Comparison of ENCODE assay signal across 8 cellular contexts in genomic region chr7:149147730-149148653, GRCh38. TPM values are rescaled to one million over a fixed set of nuclear protein-coding genes. Genes with fewer than 3 reads are reported as not detected.
DNase-seq lines count a peak whose midpoint lies in the region; ATAC-seq and TF ChIP-seq lines count a peak whose summit lies in the region.

No MANE protein-coding gene starts in this region.

- no peaks in the 10 kb centered on the region for H3K9me3 Mint-ChIP-seq in activated T-helper 17 cell treated with anti-CD3 and anti-CD28 coated beads, Interleukin-2, amount 50 U/mL, for 72 hours
- H3K9me3 Mint-ChIP-seq in naive thymus-derived CD4-positive, alpha-beta T cell: peaks cover 0 to 2% (median 0%) of the 10 kb centered on the region in 11 donors
- no peaks in the 10 kb centered on the region for H3K9me3 Mint-ChIP-seq in stimulated activated naive CD8-positive, alpha-beta T cell treated with anti-CD3 and anti-CD28 coated beads, Interleukin-15, amount 100 ng/mL, for 72 hours

- peaks cover 18% of the 10 kb centered on the region for H3K4me1 Mint-ChIP-seq in activated T-helper 17 cell treated with anti-CD3 and anti-CD28 coated beads, Interleukin-2, amount 50 U/mL, for 72 hours
- H3K4me1 Mint-ChIP-seq in naive thymus-derived CD4-positive, alpha-beta T cell: peaks cover 24 to 52% (median 39%) of the 10 kb centered on the region in 7 donors
- peaks cover 29% of the 10 kb centered on the region for H3K4me1 Mint-ChIP-seq in stimulated activated naive CD8-positive, alpha-beta T cell treated with anti-CD3 and anti-CD28 coated beads, Interleukin-15, amount 100 ng/mL, for 72 hours

- H3K27me3 Mint-ChIP-seq in activated T-helper 17 cell treated with anti-CD3 and anti-CD28 coated beads, Interleukin-2, amount 50 U/mL, for 72 hours: no peaks in the 10 kb centered on the region
- H3K27me3 Mint-ChIP-seq in naive thymus-derived CD4-positive, alpha-beta T cell: no peaks in the 10 kb centered on the region
- H3K27me3 Mint-ChIP-seq in stimulated activated naive CD8-positive, alpha-beta T cell treated with anti-CD3 and anti-CD28 coated beads, Interleukin-15, amount 100 ng/mL, for 72 hours: no peaks in the 10 kb centered on the region

- H3K9ac ChIP-seq in NT2/D1 (ENCODE audit: insufficient read length, low read depth): peak overlapping the region; percentile 92

- peak overlapping the region; percentile 57 for H3K27ac ChIP-seq in AG04450 (ENCODE audit: low read depth, low read length)
- H3K27ac ChIP-seq in naive thymus-derived CD4-positive, alpha-beta T cell (ENCODE audit: low read depth, low read length): peak overlapping the region; percentile 86

- H3K9me3 ChIP-seq in AG04450 (ENCODE audit: control insufficient read depth, insufficient read depth, low read length) (peaks cover 3% of the 10 kb centered on the region; the same call in 1 of the 2 replicates), NT2/D1 (ENCODE audit: insufficient read depth, low read length) (no peaks in the 10 kb centered on the region)
- H3K9me3 ChIP-seq in naive thymus-derived CD4-positive, alpha-beta T cell (ENCODE audit: control insufficient read depth in 2 of 3, low read length in 3 of 3): no peaks in the 10 kb centered on the region

- peak overlapping the region; percentile 79 for H3K4me3 ChIP-seq in AG04450 (ENCODE audit: low read depth, low read length)
- peak overlapping the region; percentile 88 for H3K4me3 ChIP-seq in NT2/D1 (ENCODE audit: insufficient read length, low read depth)
- H3K4me3 ChIP-seq in fibroblast of mammary gland (ENCODE audit: control insufficient read depth, low read depth, low read length): peak overlapping the region; percentile 76
- peak overlapping the region; percentile 98 for H3K4me3 ChIP-seq in naive thymus-derived CD4-positive, alpha-beta T cell (ENCODE audit: low read length)

- no peaks in the 10 kb centered on the region for H3K36me3 ChIP-seq in NT2/D1 (ENCODE audit: insufficient read depth, insufficient read length, low read length)
- H3K36me3 ChIP-seq in naive thymus-derived CD4-positive, alpha-beta T cell (ENCODE audit: control insufficient read depth in 2 of 3, insufficient read depth in 3 of 3, low read length in 3 of 3): peaks cover 0 to 3% (median 0%) of the 10 kb centered on the region in 3 experiments

- intact Hi-C loops in naive thymus-derived CD4-positive, alpha-beta T cell (cut with micrococcal nuclease): loop anchor here (1.0 to 10.0 kb wide), 21 partner anchors 22 to 1937 kb away; partner anchors contain the start of genes PDIA4 (in 2 of the 2), ZNF212 (in 2 of the 2), ZNF282 (in 2 of the 2) and ZNF425 (in 2 of the 2)

- POLR2A ChIA-PET in AG04450 (lab: Yijun Ruan, JAX): interaction anchor here (0.5 to 2.8 kb wide), 10 partner anchors 20 to 634 kb away, joined by 3 to 20 read pairs (median 6); partner anchors contain the start of genes ZNF282, ZNF425 and ZNF783
- POLR2A ChIA-PET in naive thymus-derived CD4-positive, alpha-beta T cell (lab: Charles Lee): interaction anchor here (0.6 to 4.5 kb wide), 15 partner anchors 16 to 450 kb away, joined by 3 to 65 read pairs (median 4); partner anchors contain the start of genes CUL1, ZNF282, ZNF425 and ZNF786

- TF ChIP-seq CTCF in AG04450 (IDR thresholded peaks at IDR 0.05; ENCODE audit: low read depth, low read length) (no peak), fibroblast of mammary gland (conservative IDR thresholded peaks at IDR 0.05; ENCODE audit: control insufficient read depth, insufficient read depth, low read depth, low read length) (no peak)

- H3K4me3 Mint-ChIP-seq in activated T-helper 17 cell treated with anti-CD3 and anti-CD28 coated beads, Interleukin-2, amount 50 U/mL, for 72 hours: peak overlapping the region; percentile 93
- peak overlapping the region; percentile 78 to 98 (median 88) for H3K4me3 Mint-ChIP-seq in naive thymus-derived CD4-positive, alpha-beta T cell
- peak overlapping the region; percentile 83 to 87 for H3K4me3 Mint-ChIP-seq in stimulated activated naive CD8-positive, alpha-beta T cell treated with anti-CD3 and anti-CD28 coated beads, Interleukin-15, amount 100 ng/mL, for 72 hours

- peaks cover 2% of the 10 kb centered on the region for H3K4me1 ChIP-seq in NT2/D1 (ENCODE audit: insufficient read depth, insufficient read length)
- peaks cover 8 to 23% of the 10 kb centered on the region in 2 donors for H3K4me1 ChIP-seq in naive thymus-derived CD4-positive, alpha-beta T cell (ENCODE audit: control insufficient read depth in 2 of 2, insufficient read depth in 2 of 2, low read length in 2 of 2)

- H3K27me3 ChIP-seq in AG04450 (ENCODE audit: control insufficient read depth, insufficient read depth, low read length): no peaks in the 10 kb centered on the region
- no peaks in the 10 kb centered on the region for H3K27me3 ChIP-seq in NT2/D1 (ENCODE audit: insufficient read depth, insufficient read length)
- H3K27me3 ChIP-seq in naive thymus-derived CD4-positive, alpha-beta T cell (ENCODE audit: control insufficient read depth in 2 of 2, insufficient read depth in 2 of 2, low read length in 2 of 2): no peaks in the 10 kb centered on the region

- CTCF ChIA-PET in AG04450 (lab: Charles Lee): interaction anchor here (0.5 to 4.3 kb wide), 17 partner anchors 9 to 162 kb away, joined by 3 to 41 read pairs (median 4); partner anchors contain the start of genes ZNF282 and ZNF425
- CTCF ChIA-PET in naive thymus-derived CD4-positive, alpha-beta T cell (lab: Charles Lee): interaction anchor here (0.5 to 1.6 kb wide), 10 partner anchors 17 to 1583 kb away, joined by 3 to 6 read pairs (median 3); no protein-coding TSS in a partner anchor

- H3K36me3 Mint-ChIP-seq in activated T-helper 17 cell treated with anti-CD3 and anti-CD28 coated beads, Interleukin-2, amount 50 U/mL, for 72 hours (ENCODE audit: low read depth): peaks cover 15% of the 10 kb centered on the region
- peaks cover 0 to 6% (median 4%) of the 10 kb centered on the region in 5 donors for H3K36me3 Mint-ChIP-seq in naive thymus-derived CD4-positive, alpha-beta T cell

- DNase-seq in AG04450 (ENCODE audit: low read depth, low spot score): no peak
- no peak for DNase-seq in NT2/D1 (ENCODE audit: low read depth, low spot score)
- peak; percentile 41 for DNase-seq in fibroblast of mammary gland (ENCODE audit: low read depth)
- DNase-seq in naive thymus-derived CD4-positive, alpha-beta T cell: peak in 8 of 9 donors; percentile 59 to 76 (median 72)
- peak; percentile 62 to 63 for DNase-seq in stimulated activated naive CD8-positive, alpha-beta T cell treated with anti-CD3 and anti-CD28 coated beads, Interleukin-15, amount 100 ng/mL, for 72 hours

- ATAC-seq in GM18867 (IDR thresholded peaks at IDR 0.05; ENCODE audit: unreplicated experiment) (peak; percentile 36), HG03095 (IDR thresholded peaks at IDR 0.05; ENCODE audit: unreplicated experiment) (peak; percentile 25)
- peak; percentile 44 for ATAC-seq in activated T-helper 17 cell treated with anti-CD3 and anti-CD28 coated beads, Interleukin-2, amount 50 U/mL, for 72 hours (replicated peaks)
- ATAC-seq in naive thymus-derived CD4-positive, alpha-beta T cell: peak; percentile 55
- peak; percentile 49 for ATAC-seq in stimulated activated naive CD8-positive, alpha-beta T cell treated with anti-CD3 and anti-CD28 coated beads, Interleukin-15, amount 100 ng/mL, for 72 hours

- peak overlapping the region; percentile 70 for H3K27ac Mint-ChIP-seq in activated T-helper 17 cell treated with anti-CD3 and anti-CD28 coated beads, Interleukin-2, amount 50 U/mL, for 72 hours
- H3K27ac Mint-ChIP-seq in naive thymus-derived CD4-positive, alpha-beta T cell: peak overlapping the region; percentile 32 to 91 (median 78)
- peak overlapping the region; percentile 69 to 71 for H3K27ac Mint-ChIP-seq in stimulated activated naive CD8-positive, alpha-beta T cell treated with anti-CD3 and anti-CD28 coated beads, Interleukin-15, amount 100 ng/mL, for 72 hours

RNA-seq across cellular contexts. Expression of gene ZNF398, which starts 0.7 kb away (rescaled TPM):
- 6.6 and 6.8 TPM in 2 replicates for polyA plus RNA-seq in AG04450 (2011; rRNA removed)
- polyA minus RNA-seq in AG04450 (2011; rRNA and poly(A)+ RNA removed): 21.4 and 21.7 TPM in 2 replicates
- total RNA-seq in activated T-helper 17 cell treated with anti-CD3 and anti-CD28 coated beads, Interleukin-2, amount 50 U/mL, for 72 hours: 10 to 100 TPM; 11.3 to 13.8 TPM
- total RNA-seq in naive thymus-derived CD4-positive, alpha-beta T cell: 10 to 100 TPM; 14.6 to 27.9 (median 16.9) TPM
- polyA plus RNA-seq in naive thymus-derived CD4-positive, alpha-beta T cell: 10 to 100 TPM in 1 of 2 donors, 1 to 10 TPM in 1; 9.7 to 19.3 TPM

RNA-seq across cellular contexts. Expression of gene ZNF425, which starts 21.9 kb away (rescaled TPM):
- 1.8 and 2.1 TPM in 2 replicates for polyA plus RNA-seq in AG04450 (2011; rRNA removed)
- 2.5 and 2.9 TPM in 2 replicates for polyA minus RNA-seq in AG04450 (2011; rRNA and poly(A)+ RNA removed)
- under 1 TPM; 0.39 to 0.77 TPM for total RNA-seq in activated T-helper 17 cell treated with anti-CD3 and anti-CD28 coated beads, Interleukin-2, amount 50 U/mL, for 72 hours
- total RNA-seq in naive thymus-derived CD4-positive, alpha-beta T cell: 1 to 10 TPM in 3 of 5 experiments, under 1 TPM in 2; 0.61 to 4.9 (median 1.0) TPM
- 1 to 10 TPM in 1 of 2 donors, under 1 TPM in 1; 0.26 to 2.2 TPM for polyA plus RNA-seq in naive thymus-derived CD4-positive, alpha-beta T cell

RNA-seq across cellular contexts. Expression of gene ZNF282, which starts 47.4 kb away (rescaled TPM):
- 8.2 and 9.9 TPM in 2 replicates for polyA plus RNA-seq in AG04450 (2011; rRNA removed)
- 14.8 and 16.8 TPM in 2 replicates for polyA minus RNA-seq in AG04450 (2011; rRNA and poly(A)+ RNA removed)
- 100 to 1,000 TPM; 103 to 105 TPM for total RNA-seq in activated T-helper 17 cell treated with anti-CD3 and anti-CD28 coated beads, Interleukin-2, amount 50 U/mL, for 72 hours
- total RNA-seq in naive thymus-derived CD4-positive, alpha-beta T cell: 10 to 100 TPM; 12.1 to 36.7 (median 15.1) TPM
- 1 to 10 TPM in 1 of 2 donors, under 1 TPM in 1; 0.83 to 1.1 TPM for polyA plus RNA-seq in naive thymus-derived CD4-positive, alpha-beta T cell

RNA-seq across cellular contexts. Expression of gene ZNF786, which starts 57.5 kb away (rescaled TPM):
- polyA plus RNA-seq in AG04450 (2011; rRNA removed): 2.2 TPM in 2 replicates
- polyA minus RNA-seq in AG04450 (2011; rRNA and poly(A)+ RNA removed): 5.0 and 6.0 TPM in 2 replicates
- 1 to 10 TPM; 4.9 to 5.7 TPM for total RNA-seq in activated T-helper 17 cell treated with anti-CD3 and anti-CD28 coated beads, Interleukin-2, amount 50 U/mL, for 72 hours
- total RNA-seq in naive thymus-derived CD4-positive, alpha-beta T cell: 10 to 100 TPM in 3 of 5 experiments, 1 to 10 TPM in 2; 5.4 to 22.0 (median 10.0) TPM
- polyA plus RNA-seq in naive thymus-derived CD4-positive, alpha-beta T cell: 10 to 100 TPM in 1 of 2 donors, 1 to 10 TPM in 1; 5.4 to 27.6 TPM

Comparison
In these comparisons a context has a peak if more than half of its experiments do, and no peak if none do; other contexts are left out.
1. DNase-seq: peak in fibroblast of mammary gland (single experiment), naive thymus-derived CD4-positive, alpha-beta T cell (8 of 9) and stimulated activated naive CD8-positive, alpha-beta T cell treated with anti-CD3 and anti-CD28 coated beads, Interleukin-15, amount 100 ng/mL, for 72 hours (2 of 2); none in AG04450 (single experiment) and NT2/D1 (single experiment).
2. Peak in every context shown above with its lines, with median percentiles within 50 percentile points of each other: H3K4me3 ChIP-seq, ATAC-seq, H3K27ac Mint-ChIP-seq and H3K4me3 Mint-ChIP-seq.